In the genomic region with DNA sequence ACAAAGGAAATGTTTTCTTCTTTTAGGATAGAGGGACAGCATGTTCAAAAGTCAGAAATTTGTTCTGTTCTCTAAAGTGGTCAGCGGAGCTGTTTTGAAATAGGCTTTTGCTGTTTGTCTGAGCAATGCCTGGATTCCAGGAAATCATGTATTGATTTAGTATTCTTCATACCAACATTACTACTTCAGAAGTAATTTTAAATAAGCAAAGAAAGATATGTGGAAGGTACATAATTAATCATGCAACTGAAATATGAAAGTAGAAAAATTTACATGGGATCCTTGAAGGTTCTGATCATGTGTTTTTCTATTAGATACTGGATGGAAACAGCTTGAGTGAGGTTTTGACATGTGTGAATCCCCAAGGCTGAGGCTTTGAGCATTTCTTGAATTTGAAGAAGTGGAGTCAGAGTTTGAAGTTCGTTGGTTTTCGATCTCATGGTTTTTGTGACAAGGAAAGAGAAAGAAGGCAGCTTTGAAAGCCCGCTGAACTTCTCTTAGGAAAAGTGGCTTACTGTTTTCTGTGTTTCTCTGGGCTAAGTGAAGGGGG, we compare ENCODE assay signal across 12 cellular contexts.
A peak's percentile ranks its signal among the peaks of the same experiment; 100 is the strongest.
DNase-seq lines count a peak whose midpoint lies in the region; ATAC-seq lines count a peak whose summit lies in the region.
"Had no signal": no experiment of that assay in that cellular context is flagged by ENCODE, and none has a peak within 500 bp of the region (broad histone marks: within the 10 kb centered on the region; RNA-seq: fewer than 3 reads in every experiment).

No MANE protein-coding gene starts in this region.

- no peaks in the 10 kb centered on the region for H3K9me3 ChIP-seq in BLaER1 treated with 17β-estradiol and CSF1 and Interleukin-3, amounts not matched to agents 10 nM and 100 nM (replicated peaks in 1 of 11)
- no peaks in the 10 kb centered on the region for H3K9me3 ChIP-seq in CD8-positive, alpha-beta memory T cell (ENCODE audit: low read length)

- H3K36me3 Mint-ChIP-seq in CD8-positive, alpha-beta memory T cell, result no peaks in the 10 kb centered on the region
- H3K36me3 Mint-ChIP-seq in activated CD8-positive, alpha-beta T cell treated with anti-CD3 and anti-CD28 coated beads, Interleukin-2, amount 10 ng/mL, durations not matched to agents 7 days and 5 days (ENCODE audit: low read depth), result peaks cover 2% of the 10 kb centered on the region
- no peaks in the 10 kb centered on the region for H3K36me3 Mint-ChIP-seq in memory B cell

- POLR2A ChIA-PET in CD8-positive, alpha-beta memory T cell (lab: Charles Lee), result no interaction called here
- POLR2A ChIA-PET in activated CD8-positive, alpha-beta T cell treated with anti-CD3 and anti-CD28 coated beads, Interleukin-2, amount 10 ng/mL, durations not matched to agents 7 days and 5 days (lab: Charles Lee), result interaction anchor here (1.1 to 1.3 kb wide), 3 partner anchors 17 to 173 kb away, joined by 3 to 5 read pairs (median 3); no protein-coding TSS in a partner anchor

- H4K20me1 ChIP-seq in BLaER1 treated with 17β-estradiol and CSF1 and Interleukin-3, amounts not matched to agents 10 nM and 100 nM, result no peaks in the 10 kb centered on the region; a peak in 1 of 22 replicates

- no peaks in the 10 kb centered on the region for H3K27me3 ChIP-seq in BLaER1 treated with 17β-estradiol and CSF1 and Interleukin-3, amounts not matched to agents 10 nM and 100 nM
- no peaks in the 10 kb centered on the region for H3K27me3 ChIP-seq in CD8-positive, alpha-beta memory T cell (ENCODE audit: insufficient read depth, low read length, poor library complexity, severe bottlenecking)

- CTCF ChIA-PET in CD8-positive, alpha-beta memory T cell (lab: Charles Lee), result no interaction called here
- CTCF ChIA-PET in activated CD8-positive, alpha-beta T cell treated with anti-CD3 and anti-CD28 coated beads, Interleukin-2, amount 10 ng/mL, durations not matched to agents 7 days and 5 days (lab: Charles Lee), result interaction anchor here (1.0 to 4.7 kb wide), 8 partner anchors 10 to 222 kb away, joined by 3 to 19 read pairs (median 4); a partner anchor contains a TSS

- H3K9me3 Mint-ChIP-seq in CD8-positive, alpha-beta memory T cell, result no peaks in the 10 kb centered on the region
- H3K9me3 Mint-ChIP-seq in activated CD8-positive, alpha-beta T cell treated with anti-CD3 and anti-CD28 coated beads, Interleukin-2, amount 10 ng/mL, durations not matched to agents 7 days and 5 days (ENCODE audit: insufficient read depth), result no peaks in the 10 kb centered on the region
- H3K9me3 Mint-ChIP-seq in memory B cell, result no peaks in the 10 kb centered on the region
- H3K9me3 Mint-ChIP-seq: nephron had no signal

- peaks cover 19 to 39% (median 23%) of the 10 kb centered on the region in 3 donors for H3K4me1 Mint-ChIP-seq in CD8-positive, alpha-beta memory T cell
- H3K4me1 Mint-ChIP-seq in activated CD8-positive, alpha-beta T cell treated with anti-CD3 and anti-CD28 coated beads, Interleukin-2, amount 10 ng/mL, durations not matched to agents 7 days and 5 days (ENCODE audit: low read depth), result peaks cover 59% of the 10 kb centered on the region
- H3K4me1 Mint-ChIP-seq in memory B cell, result peaks cover 7% of the 10 kb centered on the region

- H3K4me3 ChIP-seq in BLaER1 treated with 17β-estradiol and CSF1 and Interleukin-3, amounts not matched to agents 10 nM and 100 nM, result peak overlapping the region in 7 of 10 experiments; percentile 16 to 42 (median 28); a peak in 12 of 20 replicates
- peak overlapping the region; percentile 38 for H3K4me3 ChIP-seq in CD8-positive, alpha-beta memory T cell (ENCODE audit: low read length)

- peak overlapping the region in 6 of 8 donors; percentile 73 to 82 (median 79) for H3K27ac Mint-ChIP-seq in CD8-positive, alpha-beta memory T cell
- peak overlapping the region; percentile 93 for H3K27ac Mint-ChIP-seq in activated CD8-positive, alpha-beta T cell treated with anti-CD3 and anti-CD28 coated beads, Interleukin-2, amount 10 ng/mL, durations not matched to agents 7 days and 5 days
- H3K27ac Mint-ChIP-seq in memory B cell, result no peak overlapping the region

- peaks cover 0 to 7% (median 0%) of the 10 kb centered on the region in 11 experiments; a peak in 5 of 22 replicates for H3K36me3 ChIP-seq in BLaER1 treated with 17β-estradiol and CSF1 and Interleukin-3, amounts not matched to agents 10 nM and 100 nM
- H3K36me3 ChIP-seq in CD8-positive, alpha-beta memory T cell (ENCODE audit: insufficient read depth, low read length), result no peaks in the 10 kb centered on the region

- peak overlapping the region in 5 of 7 donors; percentile 45 to 77 (median 63) for H3K4me3 Mint-ChIP-seq in CD8-positive, alpha-beta memory T cell
- peak overlapping the region; percentile 76 for H3K4me3 Mint-ChIP-seq in activated CD8-positive, alpha-beta T cell treated with anti-CD3 and anti-CD28 coated beads, Interleukin-2, amount 10 ng/mL, durations not matched to agents 7 days and 5 days
- peak overlapping the region; percentile 7 for H3K4me3 Mint-ChIP-seq in memory B cell
- H3K4me3 Mint-ChIP-seq: nephron had no signal

- peak overlapping the region in 10 of 11 experiments; percentile 29 to 78 (median 65); a peak in 18 of 22 replicates for H3K9ac ChIP-seq in BLaER1 treated with 17β-estradiol and CSF1 and Interleukin-3, amounts not matched to agents 10 nM and 100 nM

- peak overlapping the region in 9 of 11 experiments; percentile 48 to 83 (median 71); a peak in 18 of 22 replicates for H3K27ac ChIP-seq in BLaER1 treated with 17β-estradiol and CSF1 and Interleukin-3, amounts not matched to agents 10 nM and 100 nM
- no peak overlapping the region for H3K27ac ChIP-seq in CD8-positive, alpha-beta memory T cell (ENCODE audit: low read depth, low read length)

- peak overlapping the region; percentile 79 to 94 (median 87) for H3K4me2 ChIP-seq in BLaER1 treated with 17β-estradiol and CSF1 and Interleukin-3, amounts not matched to agents 10 nM and 100 nM

- no peak for ATAC-seq in activated CD8-positive, alpha-beta T cell treated with anti-CD3 and anti-CD28 coated beads, Interleukin-2, amount 10 ng/mL, durations not matched to agents 7 days and 5 days
- ATAC-seq in memory B cell (ENCODE audit: low read depth) (no peak), GM18520 (IDR thresholded peaks at IDR 0.05; ENCODE audit: unreplicated experiment) (no peak), HG03159 (IDR thresholded peaks at IDR 0.05; ENCODE audit: unreplicated experiment) (no peak)

- H3K4me1 ChIP-seq in BLaER1 treated with 17β-estradiol and CSF1 and Interleukin-3, amounts not matched to agents 10 nM and 100 nM, result peaks cover 71 to 100% (median 94%) of the 10 kb centered on the region in 10 experiments
- peaks cover 34% of the 10 kb centered on the region for H3K4me1 ChIP-seq in CD8-positive, alpha-beta memory T cell (ENCODE audit: insufficient read depth, low read length)

- no peaks in the 10 kb centered on the region for H3K27me3 Mint-ChIP-seq in CD8-positive, alpha-beta memory T cell
- no peaks in the 10 kb centered on the region for H3K27me3 Mint-ChIP-seq in activated CD8-positive, alpha-beta T cell treated with anti-CD3 and anti-CD28 coated beads, Interleukin-2, amount 10 ng/mL, durations not matched to agents 7 days and 5 days (ENCODE audit: low read depth)
- H3K27me3 Mint-ChIP-seq in memory B cell, result peaks cover 3% of the 10 kb centered on the region

- peak in 1 of 5 donors; percentile 10 for DNase-seq in CD8-positive, alpha-beta memory T cell
- DNase-seq in activated CD8-positive, alpha-beta T cell treated with anti-CD3 and anti-CD28 coated beads, Interleukin-2, amount 10 ng/mL, durations not matched to agents 7 days and 5 days, result no peak
- no peak for DNase-seq in memory B cell (ENCODE audit: low spot score in 2 of 2)
- no peak for DNase-seq in cerebellar nuclear complex (lab: John Stamatoyannopoulos, UW)
- DNase-seq: amniotic stem cell, GOT3, NCI-H187, SHP77 treated with DMSO at 0.1 percent for 48 hours had no signal

Comparison
In these comparisons a context has a peak if more than half of its experiments do, and no peak if none do; other contexts are left out.
1. H3K4me3 Mint-ChIP-seq: peak in every context shown above with its lines; median percentile 76 in activated CD8-positive, alpha-beta T cell treated with anti-CD3 and anti-CD28 coated beads, Interleukin-2, amount 10 ng/mL, durations not matched to agents 7 days and 5 days; 63 in CD8-positive, alpha-beta memory T cell; 7 in memory B cell.